Comparison of ENCODE assay signal across 15 cellular contexts in the genomic region with DNA sequence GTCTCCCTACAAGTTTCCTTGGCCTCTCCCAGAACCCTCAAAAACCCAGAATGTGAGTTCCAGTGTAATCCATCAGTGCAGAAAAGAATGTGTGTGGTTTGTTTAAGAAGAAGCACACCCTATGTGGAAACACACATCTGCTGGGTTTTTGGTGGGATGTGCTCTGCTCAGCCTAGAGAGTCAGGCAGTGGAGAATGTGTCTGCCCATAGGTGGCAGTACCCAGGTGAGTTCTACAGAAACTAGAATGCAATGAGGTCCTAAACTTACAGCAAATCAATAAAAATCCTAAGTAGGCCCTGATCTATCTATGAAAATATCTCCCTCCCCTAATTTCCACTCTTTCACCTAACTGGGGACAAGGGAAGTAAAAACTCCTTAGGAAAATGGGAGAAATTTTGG.
"Had no signal": no experiment of that assay in that cellular context is flagged by ENCODE, and none has a peak within 500 bp of the region (broad histone marks: within the 10 kb centered on the region; RNA-seq: fewer than 3 reads in every experiment).

No MANE protein-coding gene starts in this region.

- H3K36me3 ChIP-seq: brain microvascular endothelial cell, lower lobe of right lung, neural progenitor cell, suprapubic skin had no signal

- H2AFZ ChIP-seq: neural progenitor cell had no signal

- H3K9me3 ChIP-seq: lower lobe of right lung, suprapubic skin had no signal

- H3K4me2 ChIP-seq: neural progenitor cell had no signal

- DNase-seq: activated CD4-positive, CD25-positive, alpha-beta regulatory T cell treated with anti-CD3 and anti-CD28 coated beads, Interleukin-2, amount 50 U/mL, for 72 hours; activated naive CD4-positive, alpha-beta T cell; activated naive CD8-positive, alpha-beta T cell treated with anti-CD3 and anti-CD28 coated beads, Interleukin-2, amount 10 ng/mL, durations not matched to agents 7 days and 5 days; brain microvascular endothelial cell; effector CD8-positive, alpha-beta T cell; foreskin melanocyte; head of caudate nucleus; left cardiac atrium; lower lobe of right lung; midbrain; stimulated activated naive CD8-positive, alpha-beta T cell treated with anti-CD3 and anti-CD28 coated beads, Interleukin-15, Interleukin-2, amounts not matched to agents 100 U/mL and 50 U/mL, for 24 hours; trophoblast cell had no signal

- H3K27ac ChIP-seq: brain microvascular endothelial cell, lower lobe of right lung, neural progenitor cell, suprapubic skin had no signal

- H3K27me3 ChIP-seq: brain microvascular endothelial cell, neural progenitor cell had no signal

- H3K4me1 ChIP-seq: lower lobe of right lung, suprapubic skin had no signal

- ATAC-seq: left cardiac atrium; lower lobe of right lung; sciatic nerve; stimulated activated naive CD8-positive, alpha-beta T cell treated with anti-CD3 and anti-CD28 coated beads, Interleukin-15, Interleukin-2, amounts not matched to agents 100 U/mL and 50 U/mL, for 24 hours had no signal

- H3K4me3 ChIP-seq: lower lobe of right lung, neural progenitor cell, suprapubic skin had no signal
